ENCODE assay signal across 14 cellular contexts in the genomic region with DNA sequence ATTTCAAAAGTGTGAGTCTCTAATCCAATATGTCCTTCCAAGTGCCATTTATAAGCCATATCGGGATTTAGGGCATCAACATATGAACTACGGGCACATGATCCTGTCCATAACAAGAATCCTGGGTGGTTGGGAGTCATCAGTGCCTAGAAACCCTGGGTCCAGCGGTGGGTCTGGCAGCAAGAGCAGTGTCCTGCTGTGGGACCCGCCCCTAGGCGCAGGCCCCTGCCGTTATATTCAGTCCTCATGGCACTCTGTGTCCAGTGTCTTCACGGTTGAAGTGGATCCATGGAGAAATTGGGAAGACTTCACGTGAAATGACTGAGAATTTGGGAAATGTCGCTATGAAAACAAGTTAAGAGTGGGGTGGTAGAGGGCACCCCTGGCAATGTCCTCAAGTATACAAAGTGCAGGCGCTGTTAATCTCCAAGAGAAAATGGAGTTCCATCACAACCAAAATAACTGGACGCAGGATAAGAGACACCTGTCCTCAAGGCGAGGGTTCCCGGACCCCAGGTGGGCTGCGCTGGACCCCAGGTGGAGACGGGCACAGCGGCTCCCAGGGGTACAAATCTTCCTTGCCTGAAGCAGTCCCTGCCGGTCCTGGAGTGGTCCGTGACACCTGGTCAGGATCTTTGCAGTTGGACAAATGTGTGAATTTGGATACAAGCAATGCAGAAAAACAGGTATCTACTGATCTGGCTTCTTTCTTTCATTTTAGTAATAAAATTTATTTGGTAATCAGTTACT. TPM values are rescaled to one million over a fixed set of nuclear protein-coding genes. Genes with fewer than 3 reads are reported as not detected.
DNase-seq lines count a peak whose midpoint lies in the region; ATAC-seq and TF ChIP-seq lines count a peak whose summit lies in the region.
"Had no signal": no experiment of that assay in that cellular context is flagged by ENCODE, and none has a peak within 500 bp of the region (broad histone marks: within the 10 kb centered on the region; RNA-seq: fewer than 3 reads in every experiment).

No MANE protein-coding gene starts in this region.

- CTCF ChIA-PET in Panc1 (lab: Charles Lee) = no interaction called here

- no TSS peak for BruUV-seq in Panc1 (replicated peaks; lab: Mats Ljungman, UMichigan)

- H3K4me3 ChIP-seq in BE2C (ENCODE audit: low read depth, low read length) (peak overlapping the region; percentile 21; the same call in 1 of the 2 replicates), Panc1 (ENCODE audit: low read depth in 2 of 2, low read length in 2 of 2) (no peak overlapping the region), lower lobe of right lung (no peak overlapping the region)
- H3K4me3 ChIP-seq: right lobe of liver, stomach had no signal

- H3K9me3 ChIP-seq in BE2C (no peaks in the 10 kb centered on the region), Panc1 (ENCODE audit: control insufficient read depth, insufficient read depth, low read depth, low read length) (no peaks in the 10 kb centered on the region), lower lobe of right lung (no peaks in the 10 kb centered on the region)
- H3K9me3 ChIP-seq: right lobe of liver, stomach had no signal

- H3K27ac ChIP-seq in Panc1 (ENCODE audit: low read length) = peak overlapping the region; percentile 7; the same call in 1 of the 2 replicates
- H3K27ac ChIP-seq in lower lobe of right lung = no peak overlapping the region
- H3K27ac ChIP-seq: right lobe of liver, stomach had no signal

- TF ChIP-seq CTCF in BE2C (IDR thresholded peaks at IDR 0.05; ENCODE audit: low read depth, low read length) (no peak), Panc1 (IDR thresholded peaks at IDR 0.05) (no peak), lower lobe of right lung (IDR thresholded peaks at IDR 0.05) (no peak)

- H3K36me3 ChIP-seq in BE2C (no peaks in the 10 kb centered on the region), Panc1 (ENCODE audit: control insufficient read depth, insufficient read depth, low read length) (no peaks in the 10 kb centered on the region), lower lobe of right lung (no peaks in the 10 kb centered on the region)
- H3K36me3 ChIP-seq: right lobe of liver, stomach had no signal

- intact Hi-C loops in Panc1 (cut with micrococcal nuclease; ENCODE audit: unreplicated experiment) = no loop called here
- intact Hi-C loops in lower lobe of right lung (cut with DNase I) = no loop called here

- in situ Hi-C loops in Panc1 (cut with HindIII; ENCODE audit: low pct_unique_long_range_greater_than_20kb, low sequenced_read_pairs) = no loop called here

- ATAC-seq in GM18511 (IDR thresholded peaks at IDR 0.05; ENCODE audit: unreplicated experiment) = peak; percentile 7
- no peak for ATAC-seq in Panc1
- ATAC-seq in lower lobe of right lung = peak; percentile 6 to 18
- no peak for ATAC-seq in GM18502 (IDR thresholded peaks at IDR 0.05; ENCODE audit: poor library complexity, unreplicated experiment)

- DNase-seq in BE2C = no peak
- DNase-seq in Panc1 (ENCODE audit: low read depth, low spot score) = no peak
- DNase-seq in lower lobe of right lung = no peak
- no peak for DNase-seq in NCI-H510A treated with DMSO at 0.1 percent for 48 hours (lab: John Stamatoyannopoulos, UW)
- no peak for DNase-seq in SHP77 (lab: John Stamatoyannopoulos, UW)
- no peak for DNase-seq in 8988T

- POLR2A ChIA-PET in Panc1 (lab: Charles Lee) = no interaction called here

- H3K27me3 ChIP-seq in BE2C = no peaks in the 10 kb centered on the region
- H3K27me3 ChIP-seq in Panc1 (ENCODE audit: control insufficient read depth, insufficient read depth, low read length) = no peaks in the 10 kb centered on the region
- no peaks in the 10 kb centered on the region for H3K27me3 ChIP-seq in lower lobe of right lung (ENCODE audit: low read depth)
- H3K27me3 ChIP-seq: right lobe of liver, stomach had no signal

- H3K4me1 ChIP-seq in BE2C (no peaks in the 10 kb centered on the region), Panc1 (ENCODE audit: control insufficient read depth, insufficient read depth, low read length) (no peaks in the 10 kb centered on the region), lower lobe of right lung (peaks cover 8% of the 10 kb centered on the region)
- H3K4me1 ChIP-seq: right lobe of liver had no signal

RNA-seq across cellular contexts. Expression of a gene that starts 42.9 kb away (rescaled TPM):
- polyA plus RNA-seq in BE2C (2012; ENCODE audit: insufficient read depth, insufficient read length, low read depth) = 0.43 TPM
- total RNA-seq in Panc1 (2021; ENCODE audit: unreplicated experiment) = 1.4 TPM
- polyA plus RNA-seq in Panc1 (2012; ENCODE audit: insufficient read length) = 0.98 TPM
- total RNA-seq in lower lobe of right lung = 0.71 TPM
- total RNA-seq: activated CD4-positive, alpha-beta memory T cell treated with anti-CD3 and anti-CD28 coated beads, Interleukin-2, amount 10 ng/mL, durations not matched to agents 7 days and 5 days; CD4-positive, alpha-beta memory T cell; glomerular endothelial cell; naive thymus-derived CD4-positive, alpha-beta T cell; right lobe of liver; stomach had no signal
- polyA plus RNA-seq: CD4-positive, alpha-beta memory T cell; naive thymus-derived CD4-positive, alpha-beta T cell had no signal

Comparison
In these comparisons a context has a peak if more than half of its experiments do, and no peak if none do; other contexts are left out.
1. ATAC-seq: peak in GM18511 (single experiment) and lower lobe of right lung (2 of 2); none in Panc1 (single experiment) and GM18502 (single experiment).